12 cellular contexts compared by ENCODE assay signal in the genomic region with DNA sequence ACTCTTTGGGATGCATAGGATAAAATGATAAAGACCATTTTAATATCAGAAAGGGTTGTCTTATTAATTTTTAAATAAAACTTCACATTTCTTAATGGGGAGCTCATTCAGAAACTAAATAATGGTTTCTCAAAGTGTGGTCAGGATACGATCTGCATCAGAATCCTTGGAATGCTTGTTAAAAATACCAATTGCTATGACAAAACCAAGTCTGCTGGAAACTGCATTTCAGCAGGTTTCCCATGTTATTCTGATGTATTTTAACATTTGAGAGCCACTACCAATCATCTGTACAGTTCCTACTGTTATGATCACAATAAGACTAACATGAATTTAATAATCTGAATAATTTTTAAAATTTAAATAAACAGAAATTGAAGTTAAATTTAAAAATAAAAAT.
DNase-seq lines count a peak whose midpoint lies in the region; ATAC-seq and TF ChIP-seq lines count a peak whose summit lies in the region.
"Had no signal": no experiment of that assay in that cellular context is flagged by ENCODE, and none has a peak within 500 bp of the region (broad histone marks: within the 10 kb centered on the region; RNA-seq: fewer than 3 reads in every experiment).

No MANE protein-coding gene starts in this region.

- intact Hi-C loops in thyroid gland (cut with DNase I), result no loop called here
- intact Hi-C loops in activated naive CD4-positive, alpha-beta T cell treated with anti-CD3 and anti-CD28 coated beads for 36 hours (cut with micrococcal nuclease), result no loop called here

- H3K36me3 Mint-ChIP-seq in H9 (ENCODE audit: insufficient read depth in 1 of 3, low read depth in 3 of 3), result peaks cover 25 to 57% (median 43%) of the 10 kb centered on the region in 3 experiments
- no peaks in the 10 kb centered on the region for H3K36me3 Mint-ChIP-seq in activated naive CD4-positive, alpha-beta T cell treated with anti-CD3 and anti-CD28 coated beads for 36 hours (ENCODE audit: low read depth)
- H3K36me3 Mint-ChIP-seq: stimulated activated effector memory CD8-positive, alpha-beta T cell treated with anti-CD3 and anti-CD28 coated beads, Interleukin-12 subunit alpha, Interleukin-12 subunit beta, amount 100 ng/mL, for 72 hours had no signal

- H2BK15ac ChIP-seq in H9 (ENCODE audit: low read depth, low read length), result no peak overlapping the region

- H2AFZ ChIP-seq in H9 (ENCODE audit: low read length), result no peak overlapping the region

- H3K9ac ChIP-seq in H9 (ENCODE audit: extremely low read depth, insufficient read length, low read length), result no peak overlapping the region

- no peak for TF ChIP-seq CTCF in H9 (conservative IDR thresholded peaks at IDR 0.05)
- TF ChIP-seq CTCF in fibroblast of pulmonary artery (IDR thresholded peaks at IDR 0.05; ENCODE audit: low read length, missing control alignments), result no peak
- TF ChIP-seq CTCF in thyroid gland (IDR thresholded peaks at IDR 0.05), result no peak

- H4K5ac ChIP-seq in H9 (ENCODE audit: insufficient read length, low read depth, low read length), result no peak overlapping the region

- no peaks in the 10 kb centered on the region for H3K36me3 ChIP-seq in thyroid gland

- H3K27me3 Mint-ChIP-seq in H9 (ENCODE audit: low read depth), result no peaks in the 10 kb centered on the region
- peaks cover 2% of the 10 kb centered on the region for H3K27me3 Mint-ChIP-seq in activated naive CD4-positive, alpha-beta T cell treated with anti-CD3 and anti-CD28 coated beads for 36 hours (ENCODE audit: low read depth)

- no peak for TF ChIP-seq POLR2A in thyroid gland (IDR thresholded peaks at IDR 0.05)

- H3K56ac ChIP-seq in H9 (ENCODE audit: insufficient read length, low read depth, low read length), result no peak overlapping the region

- H3K23ac ChIP-seq in H9 (ENCODE audit: insufficient read length, low read depth, low read length), result no peak overlapping the region

- CTCF ChIA-PET in HEK293T (lab: Yijun Ruan, JAX), result no interaction called here
- CTCF ChIA-PET in activated naive CD4-positive, alpha-beta T cell treated with anti-CD3 and anti-CD28 coated beads for 36 hours (lab: Charles Lee), result interaction anchor here (1.0 kb wide), 1 partner anchor 421 kb away, joined by 3 read pairs; no protein-coding TSS in a partner anchor

- H3K27ac Mint-ChIP-seq in H9, result peak overlapping the region; percentile 68 to 83 (median 75); a peak in 3 of 7 replicates
- no peak overlapping the region for H3K27ac Mint-ChIP-seq in activated naive CD4-positive, alpha-beta T cell treated with anti-CD3 and anti-CD28 coated beads for 36 hours
- H3K27ac Mint-ChIP-seq: stimulated activated effector memory CD8-positive, alpha-beta T cell treated with anti-CD3 and anti-CD28 coated beads, Interleukin-12 subunit alpha, Interleukin-12 subunit beta, amount 100 ng/mL, for 72 hours had no signal

- no peak overlapping the region for H3K4ac ChIP-seq in H9 (ENCODE audit: low read depth, low read length)

- no peak for DNase-seq in H9
- peak; percentile 83 for DNase-seq in fibroblast of pulmonary artery (ENCODE audit: low read depth)
- DNase-seq in thyroid gland, result no peak
- no peak for DNase-seq in SIG-M5 treated with dmso at 0.1 percent for 504 hours (lab: John Stamatoyannopoulos, UW; ENCODE audit: unreplicated experiment)
- no peak for DNase-seq in HEK293T (ENCODE audit: extremely low spot score)
- DNase-seq in left lobe of liver (ENCODE audit: low spot score), result no peak
- DNase-seq in activated naive CD4-positive, alpha-beta T cell treated with anti-CD3 and anti-CD28 coated beads for 36 hours, result no peak
- DNase-seq: DND-41, left colon had no signal

- no peak overlapping the region for H3K4me3 Mint-ChIP-seq in H9
- H3K4me3 Mint-ChIP-seq in activated naive CD4-positive, alpha-beta T cell treated with anti-CD3 and anti-CD28 coated beads for 36 hours, result no peak overlapping the region
- H3K4me3 Mint-ChIP-seq: neural crest cell; stimulated activated effector memory CD8-positive, alpha-beta T cell treated with anti-CD3 and anti-CD28 coated beads, Interleukin-12 subunit alpha, Interleukin-12 subunit beta, amount 100 ng/mL, for 72 hours had no signal

- H3K18ac ChIP-seq in H9 (ENCODE audit: insufficient read length, low read depth, low read length), result no peak overlapping the region

- peak overlapping the region; percentile 36 for H3K4me3 ChIP-seq in fibroblast of pulmonary artery (replicated peaks; ENCODE audit: low read depth, low read length)
- H3K4me3 ChIP-seq in thyroid gland (replicated peaks in 1 of 3), result no peak overlapping the region

- no peak overlapping the region for H3K14ac ChIP-seq in H9 (ENCODE audit: insufficient read depth, low read length)

- no peak overlapping the region for H4K8ac ChIP-seq in H9 (replicated peaks; ENCODE audit: insufficient read length, low read depth, low read length)

- no peaks in the 10 kb centered on the region; the same call in 1 of the 2 replicates for H3K27me3 ChIP-seq in H9 (ENCODE audit: insufficient read depth, low read length)
- no peaks in the 10 kb centered on the region for H3K27me3 ChIP-seq in thyroid gland

- peaks cover 21% of the 10 kb centered on the region in 2 experiments for H3K4me1 Mint-ChIP-seq in H9
- no peaks in the 10 kb centered on the region for H3K4me1 Mint-ChIP-seq in activated naive CD4-positive, alpha-beta T cell treated with anti-CD3 and anti-CD28 coated beads for 36 hours (ENCODE audit: low read depth)
- H3K4me1 Mint-ChIP-seq: stimulated activated effector memory CD8-positive, alpha-beta T cell treated with anti-CD3 and anti-CD28 coated beads, Interleukin-12 subunit alpha, Interleukin-12 subunit beta, amount 100 ng/mL, for 72 hours had no signal

- H3K79me2 ChIP-seq in H9 (ENCODE audit: insufficient read depth, low read length), result no peaks in the 10 kb centered on the region

- no peaks in the 10 kb centered on the region for H4K20me1 ChIP-seq in H9 (ENCODE audit: control insufficient read depth, insufficient read depth, insufficient read length)

- H2AK5ac ChIP-seq in H9 (ENCODE audit: insufficient read length, low read length), result no peak overlapping the region

- H2BK120ac ChIP-seq in H9 (ENCODE audit: low read depth, low read length, poor library complexity, severe bottlenecking), result no peak overlapping the region

- no peak overlapping the region for H3T11ph ChIP-seq in H9 (ENCODE audit: low read length)

- no peaks in the 10 kb centered on the region; the same call in 1 of the 2 replicates for H3K4me1 ChIP-seq in H9 (ENCODE audit: insufficient read depth, low read length)
- peaks cover 5 to 44% of the 10 kb centered on the region in 2 donors for H3K4me1 ChIP-seq in thyroid gland

- H3K9me3 Mint-ChIP-seq in H9, result no peaks in the 10 kb centered on the region
- no peaks in the 10 kb centered on the region for H3K9me3 Mint-ChIP-seq in activated naive CD4-positive, alpha-beta T cell treated with anti-CD3 and anti-CD28 coated beads for 36 hours
- H3K9me3 Mint-ChIP-seq: neural crest cell; stimulated activated effector memory CD8-positive, alpha-beta T cell treated with anti-CD3 and anti-CD28 coated beads, Interleukin-12 subunit alpha, Interleukin-12 subunit beta, amount 100 ng/mL, for 72 hours had no signal

- POLR2A ChIA-PET in HEK293T (lab: Yijun Ruan, JAX), result no interaction called here

- H3K79me1 ChIP-seq in H9 (ENCODE audit: insufficient read depth, low read depth, low read length, poor library complexity, severe bottlenecking), result no peaks in the 10 kb centered on the region

- WGBS in H9 (ENCODE audit: extremely low coverage, insufficient read length, low lambda C conversion rate), result no CpG with 5 or more reads among the region's 1 CpG
- WGBS in thyroid gland, 2 donors, result 24 to 30% methylated on average over 1 of the region's 1 CpG

- no peak overlapping the region for H2BK12ac ChIP-seq in H9 (ENCODE audit: insufficient read length, low read depth, low read length)

- H2BK20ac ChIP-seq in H9 (ENCODE audit: low read depth, low read length, poor library complexity, severe bottlenecking), result no peak overlapping the region

- H4K91ac ChIP-seq in H9 (ENCODE audit: insufficient read length, low read depth, low read length), result no peak overlapping the region

- H3K27ac ChIP-seq in H9 (ENCODE audit: insufficient read length, low read depth, low read length), result no peak overlapping the region
- peak overlapping the region; percentile 2 to 61 (median 42) for H3K27ac ChIP-seq in thyroid gland

- no peak overlapping the region for H3K4me2 ChIP-seq in H9 (ENCODE audit: insufficient read depth, insufficient read length, low read length)

- H2BK5ac ChIP-seq in H9 (ENCODE audit: insufficient read length, low read length), result no peak overlapping the region

- ATAC-seq in SK-N-SH treated with all-trans-retinoic acid at 6 μM for 48 hours (peak; percentile 78), left lobe of liver (no peak)
- ATAC-seq: left colon; stimulated activated effector memory CD8-positive, alpha-beta T cell treated with anti-CD3 and anti-CD28 coated beads, Interleukin-12 subunit alpha, Interleukin-12 subunit beta, amount 100 ng/mL, for 72 hours had no signal

- no peaks in the 10 kb centered on the region for H3K9me3 ChIP-seq in H9 (ENCODE audit: control insufficient read depth, low read depth, low read length)
- no peaks in the 10 kb centered on the region for H3K9me3 ChIP-seq in thyroid gland

- no peaks in the 10 kb centered on the region for H3K23me2 ChIP-seq in H9 (ENCODE audit: insufficient read length, low read depth, low read length, poor library complexity, severe bottlenecking)

TF ChIP-seq in SK-N-SH treated with all-trans-retinoic acid at 6 μM for 48 hours, 23 proteins besides CTCF, POLR2A, EP300 and RAD21 (continues in another document):
- TF ChIP-seq OSR1 (CRISPR knock-in tag; IDR thresholded peaks at IDR 0.05) (no peak), TOX (CRISPR knock-in tag; IDR thresholded peaks at IDR 0.05; ENCODE audit: borderline replicate concordance) (no peak), ISL1 (CRISPR knock-in tag; IDR thresholded peaks at IDR 0.05) (peak; percentile 41)

TF ChIP-seq in HEK293T, 16 proteins besides CTCF, POLR2A, EP300 and RAD21:
- TF ChIP-seq ARNT (IDR thresholded peaks at IDR 0.05) (no peak), SP1 (IDR thresholded peaks at IDR 0.05) (no peak)
